Comparison of ENCODE assay signal across 18 cellular contexts in the genomic region with DNA sequence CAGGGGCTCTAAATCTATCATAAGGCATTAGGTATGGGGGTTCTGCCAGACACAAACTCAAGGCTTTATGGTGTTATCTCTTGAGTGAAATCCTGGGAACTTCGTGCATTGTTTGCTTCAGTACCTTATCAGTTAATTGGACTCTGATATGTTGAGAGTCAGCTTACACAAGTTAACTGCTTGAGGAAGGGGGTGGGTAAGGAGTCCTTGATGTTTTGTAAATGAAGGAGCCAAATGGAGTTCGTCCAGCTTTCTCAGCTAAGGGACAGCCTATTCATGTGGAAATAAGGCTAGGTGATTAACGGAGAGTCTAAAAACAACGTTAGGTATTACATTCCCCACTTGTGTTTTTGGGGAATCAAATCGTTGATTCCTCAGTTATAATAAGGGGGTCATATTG.
"Had no signal": no experiment of that assay in that cellular context is flagged by ENCODE, and none has a peak within 500 bp of the region (broad histone marks: within the 10 kb centered on the region; RNA-seq: fewer than 3 reads in every experiment).

No MANE protein-coding gene starts in this region.

- H3K4me3 ChIP-seq: ovary, prostate gland, thyroid gland, upper lobe of right lung had no signal

- H3K4me1 Mint-ChIP-seq: activated B cell treated with CpG ODN at 0.5 μM for 24 hours; activated CD4-positive, alpha-beta T cell treated with anti-CD3 and anti-CD28 coated beads for 36 hours had no signal

- H3K4me3 Mint-ChIP-seq: activated B cell treated with CpG ODN at 0.5 μM for 24 hours; activated CD4-positive, alpha-beta T cell treated with anti-CD3 and anti-CD28 coated beads for 36 hours; activated naive CD4-positive, alpha-beta T cell treated with anti-CD3 and anti-CD28 coated beads for 36 hours; activated T-cell treated with anti-CD3 and anti-CD28 coated beads, Interleukin-2, amount 50 U/mL, for 72 hours; natural killer cell treated with Interleukin-12 subunit alpha and Interleukin-12 subunit beta and Interleukin-15 and Interleukin-18, amount 100 ng/mL, for 72 hours had no signal

- H3K27ac Mint-ChIP-seq: activated B cell treated with CpG ODN at 0.5 μM for 24 hours; activated CD4-positive, alpha-beta T cell treated with anti-CD3 and anti-CD28 coated beads for 36 hours; activated naive CD4-positive, alpha-beta T cell treated with anti-CD3 and anti-CD28 coated beads for 36 hours; activated T-cell treated with anti-CD3 and anti-CD28 coated beads, Interleukin-2, amount 50 U/mL, for 72 hours; natural killer cell treated with Interleukin-12 subunit alpha and Interleukin-12 subunit beta and Interleukin-15 and Interleukin-18, amount 100 ng/mL, for 72 hours had no signal

- H3K36me3 ChIP-seq: neutrophil, ovary, prostate gland, thyroid gland, upper lobe of right lung had no signal

- H3K27me3 ChIP-seq: ovary had no signal

- H3K9me3 ChIP-seq: neutrophil, prostate gland, thyroid gland, upper lobe of right lung had no signal

- H3K27ac ChIP-seq: foreskin keratinocyte, neutrophil, ovary, prostate gland, thyroid gland, upper lobe of right lung had no signal

- DNase-seq: activated B cell treated with CpG ODN at 0.5 μM for 24 hours; activated CD4-positive, alpha-beta T cell treated with anti-CD3 and anti-CD28 coated beads for 36 hours; activated CD4-positive, alpha-beta T cell treated with anti-CD3 and anti-CD28 coated beads, Interleukin-2, amount 50 U/mL, for 48 hours; activated effector memory CD4-positive, alpha-beta T cell treated with Interleukin-2 at 50 U/mL for 16 hours; activated naive CD4-positive, alpha-beta T cell treated with anti-CD3 and anti-CD28 coated beads for 36 hours; activated T-cell treated with anti-CD3 and anti-CD28 coated beads, Interleukin-2, amount 50 U/mL, for 72 hours; foreskin keratinocyte; left ventricle myocardium superior; mammary epithelial cell; ovary; stimulated activated CD4-positive, alpha-beta T cell treated with anti-CD3 and anti-CD28 coated beads, Interleukin-4, amount 100 ng/mL, for 24 hours; stimulated activated naive CD8-positive, alpha-beta T cell treated with anti-CD3 and anti-CD28 coated beads, Interleukin-15, Interleukin-2, amounts not matched to agents 100 U/mL and 50 U/mL, for 24 hours; T-helper 9 cell; thyroid gland; upper lobe of right lung had no signal

- H3K4me1 ChIP-seq: foreskin keratinocyte, prostate gland, thyroid gland, upper lobe of right lung had no signal

- H3K9me3 Mint-ChIP-seq: activated B cell treated with CpG ODN at 0.5 μM for 24 hours had no signal
